In genomic region chr9:93480728-93481324, GRCh38 we compare ENCODE assay signal across 2 cellular contexts.
TF ChIP-seq lines count a peak whose summit lies in the region.

No MANE protein-coding gene starts in this region.

TF ChIP-seq in K562, 482 proteins besides CTCF, POLR2A, EP300 and RAD21:
- TF ChIP-seq ZEB2 (IDR thresholded peaks at IDR 0.05) = no peak
- TF ChIP-seq POLR2G (IDR thresholded peaks at IDR 0.05; ENCODE audit: low read depth, low read length) = 0 out of 2 replicates have a peak, but pooled peaks have one; percentile 19

TF ChIP-seq in HepG2, 621 proteins besides CTCF, POLR2A, EP300 and RAD21:
- peak; percentile 23; the same call in 1 of the 2 replicates for TF ChIP-seq ZNF687 (CRISPR knock-in tag; IDR thresholded peaks at IDR 0.05)
- TF ChIP-seq AGO2 (optimal IDR thresholded peaks at IDR 0.05; ENCODE audit: low read depth, low read length) = peak; percentile 43
- TF ChIP-seq AGO1 (IDR thresholded peaks at IDR 0.05; ENCODE audit: low read depth, low read length, poor library complexity, severe bottlenecking) = no peak
TF ChIP-seq in HepG2: peak in this region for 2.
